Comparison of ENCODE assay signal across 1 cellular context in genomic region chr6:84026721-84027164, GRCh38.
A peak's percentile ranks its signal among the peaks of the same experiment; 100 is the strongest.
TF ChIP-seq lines count a peak whose summit lies in the region.

No MANE protein-coding gene starts in this region.

TF ChIP-seq in HepG2, 621 proteins besides CTCF, POLR2A, EP300 and RAD21:
- peak; percentile 49; the same call in 1 of the 2 replicates for TF ChIP-seq ELF1 (CRISPR knock-in tag; IDR thresholded peaks at IDR 0.05)
- no peak for TF ChIP-seq MATR3 (CRISPR knock-in tag; IDR thresholded peaks at IDR 0.05)
- TF ChIP-seq ZBTB42 (CRISPR knock-in tag; IDR thresholded peaks at IDR 0.05): no peak
- TF ChIP-seq ZNF709 (CRISPR knock-in tag; IDR thresholded peaks at IDR 0.05): no peak
- TF ChIP-seq CREB3 (CRISPR knock-in tag; IDR thresholded peaks at IDR 0.05): no peak
- TF ChIP-seq, protein P1, sequence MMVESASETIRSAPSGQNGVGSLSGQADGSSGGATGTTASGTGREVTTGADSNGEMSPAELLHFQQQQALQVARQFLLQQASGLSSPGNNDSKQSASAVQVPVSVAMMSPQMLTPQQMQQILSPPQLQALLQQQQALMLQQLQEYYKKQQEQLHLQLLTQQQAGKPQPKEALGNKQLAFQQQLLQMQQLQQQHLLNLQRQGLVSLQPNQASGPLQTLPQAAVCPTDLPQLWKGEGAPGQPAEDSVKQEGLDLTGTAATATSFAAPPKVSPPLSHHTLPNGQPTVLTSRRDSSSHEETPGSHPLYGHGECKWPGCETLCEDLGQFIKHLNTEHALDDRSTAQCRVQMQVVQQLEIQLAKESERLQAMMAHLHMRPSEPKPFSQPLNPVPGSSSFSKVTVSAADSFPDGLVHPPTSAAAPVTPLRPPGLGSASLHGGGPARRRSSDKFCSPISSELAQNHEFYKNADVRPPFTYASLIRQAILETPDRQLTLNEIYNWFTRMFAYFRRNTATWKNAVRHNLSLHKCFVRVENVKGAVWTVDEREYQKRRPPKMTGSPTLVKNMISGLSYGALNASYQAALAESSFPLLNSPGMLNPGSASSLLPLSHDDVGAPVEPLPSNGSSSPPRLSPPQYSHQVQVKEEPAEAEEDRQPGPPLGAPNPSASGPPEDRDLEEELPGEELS (CRISPR knock-in tag; IDR thresholded peaks at IDR 0.05): no peak
- TF ChIP-seq TP53 (CRISPR knock-in tag; conservative IDR thresholded peaks at IDR 0.05): no peak
- no peak for TF ChIP-seq ZNF777 (CRISPR knock-in tag; IDR thresholded peaks at IDR 0.05)
- no peak for TF ChIP-seq KAT7 (CRISPR knock-in tag; IDR thresholded peaks at IDR 0.05; ENCODE audit: borderline replicate concordance)
- TF ChIP-seq RFX1 (IDR thresholded peaks at IDR 0.05): no peak
- no peak for TF ChIP-seq ZNF720 (CRISPR knock-in tag; IDR thresholded peaks at IDR 0.05)
- peak; percentile 62; the same call in 1 of the 2 replicates for TF ChIP-seq RFX5 (IDR thresholded peaks at IDR 0.05; ENCODE audit: low read depth, low read length)
- TF ChIP-seq ZNF562 (CRISPR knock-in tag; IDR thresholded peaks at IDR 0.05; ENCODE audit: borderline replicate concordance): no peak
- no peak for TF ChIP-seq PRMT3 (CRISPR knock-in tag; IDR thresholded peaks at IDR 0.05; ENCODE audit: borderline replicate concordance, low read depth)
- no peak for TF ChIP-seq MEIS2 (CRISPR knock-in tag; IDR thresholded peaks at IDR 0.05)
- no peak for TF ChIP-seq SOX6 (IDR thresholded peaks at IDR 0.05)
- TF ChIP-seq SOX6 (CRISPR knock-in tag; IDR thresholded peaks at IDR 0.05): peak; percentile 61
- TF ChIP-seq ZNF878 (CRISPR knock-in tag; IDR thresholded peaks at IDR 0.05): no peak
- no peak for TF ChIP-seq ZNF160 (CRISPR knock-in tag; IDR thresholded peaks at IDR 0.05)
- TF ChIP-seq SOX5 (CRISPR knock-in tag; IDR thresholded peaks at IDR 0.05; ENCODE audit: borderline replicate concordance): peak; percentile 56; the same call in 1 of the 2 replicates
- no peak for TF ChIP-seq TSC22D2 (CRISPR knock-in tag; IDR thresholded peaks at IDR 0.05; ENCODE audit: borderline replicate concordance)
- TF ChIP-seq ZSCAN22 (CRISPR knock-in tag; IDR thresholded peaks at IDR 0.05): no peak
- no peak for TF ChIP-seq SOX13 (IDR thresholded peaks at IDR 0.05)
- TF ChIP-seq SOX13 (CRISPR knock-in tag; conservative IDR thresholded peaks at IDR 0.05 in 1 of 2, IDR thresholded peaks at IDR 0.05 in 1 of 2): peak in 1 of 2 experiments; percentile 75; a peak in 2 of 4 replicates
- TF ChIP-seq ZFX (CRISPR knock-in tag; IDR thresholded peaks at IDR 0.05; ENCODE audit: low read depth): no peak
